ENCODE assay signal across 1 cellular context in genomic region chr9:2286306-2286705, GRCh38.
TF ChIP-seq lines count a peak whose summit lies in the region.

No MANE protein-coding gene starts in this region.

TF ChIP-seq in H1, 55 proteins besides CTCF, POLR2A, EP300 and RAD21:
- no peak for TF ChIP-seq SP2 (IDR thresholded peaks at IDR 0.05; ENCODE audit: low read length)
- no peak for TF ChIP-seq EZH2 (IDR thresholded peaks at IDR 0.05; ENCODE audit: low read depth, low read length, severe bottlenecking)
- TF ChIP-seq BRCA1 (IDR thresholded peaks at IDR 0.05; ENCODE audit: low read depth, low read length): no peak
- TF ChIP-seq KDM1A (IDR thresholded peaks at IDR 0.05; ENCODE audit: borderline replicate concordance, low read length): no peak
- no peak for TF ChIP-seq CHD7 (IDR thresholded peaks at IDR 0.05; ENCODE audit: insufficient replicate concordance, low read length)
- no peak for TF ChIP-seq FOSL1 (IDR thresholded peaks at IDR 0.05; ENCODE audit: insufficient read depth, low read depth, low read length)
- TF ChIP-seq SAP30 (IDR thresholded peaks at IDR 0.05; ENCODE audit: insufficient read depth, insufficient replicate concordance, low read length): no peak
- no peak for TF ChIP-seq HDAC2 (IDR thresholded peaks at IDR 0.05; ENCODE audit: borderline replicate concordance in 1 of 2, low read depth in 2 of 2, low read length in 2 of 2)
- TF ChIP-seq SP1 (IDR thresholded peaks at IDR 0.05; ENCODE audit: low read depth, low read length): no peak
- TF ChIP-seq YY1 (IDR thresholded peaks at IDR 0.05; ENCODE audit: low read depth, low read length): no peak
- TF ChIP-seq ATF2 (IDR thresholded peaks at IDR 0.05; ENCODE audit: low read length): no peak
- TF ChIP-seq BACH1 (IDR thresholded peaks at IDR 0.05; ENCODE audit: low read length): no peak
- TF ChIP-seq RFX5 (IDR thresholded peaks at IDR 0.05; ENCODE audit: borderline replicate concordance, low read depth, low read length): no peak
- no peak for TF ChIP-seq TEAD4 (IDR thresholded peaks at IDR 0.05; ENCODE audit: low read depth, low read length)
- TF ChIP-seq TBP (IDR thresholded peaks at IDR 0.05; ENCODE audit: low read depth, low read length): no peak
- TF ChIP-seq SIX5 (IDR thresholded peaks at IDR 0.05; ENCODE audit: low read depth, low read length): no peak
- no peak for TF ChIP-seq CBX5 (IDR thresholded peaks at IDR 0.05; ENCODE audit: low read depth, low read length)
TF ChIP-seq in H1: peak in this region for 0.
